Comparison of ENCODE assay signal across 8 cellular contexts in the genomic region with DNA sequence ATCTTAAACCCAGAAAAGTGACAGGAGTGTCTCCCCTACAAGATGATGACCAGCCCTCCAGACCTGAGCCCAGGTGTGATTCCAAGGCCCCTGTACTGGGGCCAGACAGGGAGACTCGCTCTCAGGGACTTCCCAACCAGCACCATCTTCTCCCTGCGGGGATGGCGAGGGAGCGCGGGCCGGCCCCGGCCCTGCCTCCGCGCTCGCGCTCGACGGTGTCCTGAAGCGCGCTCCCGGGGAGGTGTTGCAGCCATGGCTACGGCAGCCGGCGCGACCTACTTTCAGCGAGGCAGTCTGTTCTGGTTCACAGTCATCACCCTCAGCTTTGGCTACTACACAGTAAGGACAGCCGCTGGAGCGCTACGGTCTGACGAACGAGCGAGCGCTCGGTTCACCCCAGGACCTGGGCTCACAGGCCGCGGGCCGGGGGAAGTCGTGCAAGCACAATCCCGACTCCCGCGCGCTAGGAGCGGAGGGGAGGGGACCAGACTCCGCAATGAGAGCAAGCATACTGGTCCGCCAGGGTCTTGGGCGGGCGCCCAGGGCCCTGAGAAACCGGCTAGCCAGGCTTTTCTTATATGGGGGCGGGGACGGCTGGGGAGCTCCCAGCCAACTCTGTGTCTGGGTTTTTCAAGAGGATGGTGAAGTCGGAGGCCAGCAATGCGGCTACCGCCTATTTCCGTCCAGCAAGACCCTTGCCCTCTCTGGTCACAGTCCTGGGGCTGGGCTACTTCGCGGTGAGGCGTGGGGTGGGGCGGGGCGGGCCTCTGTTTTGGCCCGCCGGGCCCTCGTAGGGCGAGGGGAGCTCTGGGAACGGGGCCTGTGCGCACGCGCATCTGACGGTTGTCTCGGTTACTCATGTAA. TPM values are rescaled to one million over a fixed set of nuclear protein-coding genes. Genes with fewer than 3 reads are reported as not detected.
DNase-seq lines count a peak whose midpoint lies in the region; FAIRE-seq and TF ChIP-seq lines count a peak whose summit lies in the region.

A gene with protein sequence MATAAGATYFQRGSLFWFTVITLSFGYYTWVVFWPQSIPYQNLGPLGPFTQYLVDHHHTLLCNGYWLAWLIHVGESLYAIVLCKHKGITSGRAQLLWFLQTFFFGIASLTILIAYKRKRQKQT (plus strand): TSS at position 218 of the 864 bp plus-strand sequence. CDS start 35 bp downstream, at position 253.

- H3K4me3 ChIP-seq in foreskin fibroblast (ENCODE audit: low read depth in 1 of 2, low read length in 2 of 2) (peak within 1 kb of the TSS; percentile 80 to 82), neural progenitor cell (peak within 1 kb of the TSS; percentile 84), stomach smooth muscle (ENCODE audit: low read length in 2 of 2) (peak within 1 kb of the TSS; percentile 75 to 86)

- peak within 1 kb of the TSS; percentile 89 for H3K4me2 ChIP-seq in neural progenitor cell

- H2AFZ ChIP-seq in neural progenitor cell (replicated peaks): peak within 1 kb of the TSS; percentile 89

- H4K20me1 ChIP-seq in neural progenitor cell (ENCODE audit: low read depth): no peaks in the 10 kb centered on the region

- FAIRE-seq in H54 (lab: Jason Lieb, UNC): peak; percentile 75

- no peaks in the 10 kb centered on the region for H3K36me3 Mint-ChIP-seq in neural progenitor cell

- TF ChIP-seq CTCF in foreskin fibroblast (IDR thresholded peaks at IDR 0.05; ENCODE audit: low read depth, low read length): no peak
- TF ChIP-seq CTCF in neural progenitor cell (IDR thresholded peaks at IDR 0.05): no peak

- peaks cover 4% of the 10 kb centered on the region for H3K27me3 Mint-ChIP-seq in neural progenitor cell (ENCODE audit: insufficient read depth, low read depth)

- H3K27ac Mint-ChIP-seq in neural progenitor cell: peak within 1 kb of the TSS; percentile 96

- peak within 1 kb of the TSS; percentile 55 for H3K27ac ChIP-seq in neural progenitor cell
- H3K27ac ChIP-seq in stomach smooth muscle (ENCODE audit: low read length): peak within 1 kb of the TSS; percentile 98

- H3K79me2 ChIP-seq in neural progenitor cell (ENCODE audit: low read depth): peaks cover 9% of the 10 kb centered on the region

- H3K9me3 ChIP-seq in neural progenitor cell (ENCODE audit: low read depth) (no peaks in the 10 kb centered on the region), stomach smooth muscle (ENCODE audit: control insufficient read depth in 2 of 2, low read length in 2 of 2) (no peaks in the 10 kb centered on the region)

- H3F3A ChIP-seq in neural progenitor cell (ENCODE audit: low read depth): peaks cover 16% of the 10 kb centered on the region

- H3K4me3 Mint-ChIP-seq in neural progenitor cell: peak within 1 kb of the TSS; percentile 93

- DNase-seq in ELR (ENCODE audit: low read depth) (peak; percentile 93), H54 (ENCODE audit: insufficient read length, low spot score) (peak; percentile 92), LoVo (ENCODE audit: low spot score) (peak; percentile 71), SIG-M5 treated with dmso at 0.1 percent for 504 hours (lab: John Stamatoyannopoulos, UW; ENCODE audit: unreplicated experiment) (peak; percentile 64), activated gamma-delta T cell treated with Interleukin-2 at 50 U/mL for 16 hours (peak; percentile 84), foreskin fibroblast (peak; percentile 87 to 96), neural progenitor cell (ENCODE audit: low spot score) (peak; percentile 94)

- no peaks in the 10 kb centered on the region for H3K9me3 Mint-ChIP-seq in neural progenitor cell

- H3K9ac ChIP-seq in neural progenitor cell (peak within 1 kb of the TSS; percentile 60), stomach smooth muscle (ENCODE audit: low read length in 2 of 2) (peak within 1 kb of the TSS; percentile 96 to 98)

- peaks cover 13% of the 10 kb centered on the region for H3K4me1 Mint-ChIP-seq in neural progenitor cell

- no peaks in the 10 kb centered on the region for H3K27me3 ChIP-seq in neural progenitor cell
- no peaks in the 10 kb centered on the region for H3K27me3 ChIP-seq in stomach smooth muscle (ENCODE audit: control insufficient read depth in 1 of 2, insufficient read depth in 2 of 2, low read length in 2 of 2)

- H3K4me1 ChIP-seq in neural progenitor cell (no peaks in the 10 kb centered on the region), stomach smooth muscle (ENCODE audit: control insufficient read depth, insufficient read depth, low read length) (peaks cover 9% of the 10 kb centered on the region)

- no peaks in the 10 kb centered on the region for H3K36me3 ChIP-seq in neural progenitor cell
- H3K36me3 ChIP-seq in stomach smooth muscle (ENCODE audit: control insufficient read depth in 2 of 2, insufficient read depth in 2 of 2, low read length in 2 of 2): no peaks in the 10 kb centered on the region

- peak; percentile 62; the same call in 1 of the 2 replicates for TF ChIP-seq POLR2A in H54 (IDR thresholded peaks at IDR 0.05; ENCODE audit: low read depth, low read length)

RNA-seq across cellular contexts. Expression of the gene that starts here (rescaled TPM):
- 27.5 and 34.6 TPM in 2 replicates for total RNA-seq in neural progenitor cell (ENCODE audit: low replicate concordance)

Comparison
In these comparisons a context has a peak if more than half of its experiments do, and no peak if none do; other contexts are left out.
1. Peak in every context shown above with its lines: DNase-seq, H3K4me3 ChIP-seq and H3K27ac ChIP-seq.